Comparison of ENCODE assay signal across 21 cellular contexts in the genomic region with DNA sequence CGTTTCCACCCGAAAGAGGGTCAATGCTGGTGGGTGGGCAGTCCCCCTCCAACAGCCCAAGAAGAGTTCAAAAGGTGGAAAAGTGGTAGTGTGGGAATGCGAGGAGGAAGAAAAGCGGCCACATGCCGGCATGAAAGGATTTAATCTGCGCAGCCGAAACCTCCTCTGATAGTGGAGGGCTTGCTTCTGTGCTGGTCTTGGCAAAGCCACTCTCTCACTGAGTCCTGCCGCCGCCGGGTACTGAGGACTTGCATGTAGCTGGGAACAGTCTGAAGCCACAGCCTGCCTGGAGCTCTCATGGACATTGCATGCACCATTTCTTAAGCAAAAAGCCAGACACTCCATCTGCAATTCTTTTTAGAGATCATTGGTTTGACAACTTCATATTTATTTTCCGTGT.
DNase-seq lines count a peak whose midpoint lies in the region; ATAC-seq, FAIRE-seq and TF ChIP-seq lines count a peak whose summit lies in the region.
"Had no signal": no experiment of that assay in that cellular context is flagged by ENCODE, and none has a peak within 500 bp of the region (broad histone marks: within the 10 kb centered on the region; RNA-seq: fewer than 3 reads in every experiment).

No MANE protein-coding gene starts in this region.

- H3K27ac ChIP-seq in esophagus squamous epithelium (peak overlapping the region in 3 of 4 donors; percentile 25 to 64 (median 58)), tibial nerve (peak overlapping the region in 2 of 4 donors; percentile 23 to 68)
- H3K27ac ChIP-seq: thoracic aorta had no signal

- H3K36me3 Mint-ChIP-seq in nephron progenitor cell (ENCODE audit: low read depth) = no peaks in the 10 kb centered on the region
- H3K36me3 Mint-ChIP-seq in MCF 10A (ENCODE audit: insufficient read depth, unreplicated experiment) = no peaks in the 10 kb centered on the region
- H3K36me3 Mint-ChIP-seq: activated naive CD4-positive, alpha-beta T cell treated with anti-CD3 and anti-CD28 coated beads, Interleukin-2, amount 50 U/mL, for 72 hours had no signal

- H3K9me3 ChIP-seq in esophagus squamous epithelium (no peaks in the 10 kb centered on the region), tibial nerve (no peaks in the 10 kb centered on the region)
- H3K9me3 ChIP-seq: thoracic aorta had no signal

- H3K27ac Mint-ChIP-seq in nephron progenitor cell = no peak overlapping the region
- no peak overlapping the region for H3K27ac Mint-ChIP-seq in MCF 10A (ENCODE audit: low read depth, unreplicated experiment)
- H3K27ac Mint-ChIP-seq: activated CD4-positive, alpha-beta memory T cell treated with anti-CD3 and anti-CD28 coated beads, Interleukin-2, amount 10 ng/mL, durations not matched to agents 7 days and 5 days; activated naive CD4-positive, alpha-beta T cell treated with anti-CD3 and anti-CD28 coated beads, Interleukin-2, amount 50 U/mL, for 72 hours; activated T-cell treated with anti-CD3 and anti-CD28 coated beads, Interleukin-2, amount 50 U/mL, for 72 hours; CD4-positive, alpha-beta T cell had no signal

- H3K27me3 Mint-ChIP-seq in nephron progenitor cell (ENCODE audit: low read depth, poor library complexity) = peaks cover 78% of the 10 kb centered on the region
- H3K27me3 Mint-ChIP-seq in MCF 10A (ENCODE audit: insufficient read depth, unreplicated experiment) = no peaks in the 10 kb centered on the region

- H3K36me3 ChIP-seq in esophagus squamous epithelium (no peaks in the 10 kb centered on the region), tibial nerve (no peaks in the 10 kb centered on the region)
- H3K36me3 ChIP-seq: thoracic aorta had no signal

- POLR2A ChIA-PET in MCF 10A (lab: Yijun Ruan, JAX) = interaction anchor here (0.6 kb wide), 1 partner anchor 16 kb away, joined by 3 read pairs; no protein-coding TSS in a partner anchor

- H3K4me3 ChIP-seq in esophagus squamous epithelium (peak overlapping the region in 3 of 4 donors; percentile 3 to 43 (median 15)), tibial nerve (peak overlapping the region in 2 of 4 donors; percentile 18 to 21)
- H3K4me3 ChIP-seq: thoracic aorta had no signal

- intact Hi-C loops in Right ventricle myocardium superior (cut with DNase I) (no loop called here), Right ventricle myocardium inferior (cut with DNase I) (no loop called here), esophagus squamous epithelium (cut with DNase I) (no loop called here), MCF 10A (cut with micrococcal nuclease) (no loop called here)

- 10 to 12% methylated on average over 11 of the region's 11 CpGs for WGBS in esophagus squamous epithelium, 2 donors
- 12 to 16% methylated on average over 11 of the region's 11 CpGs for whole genome bisulfite sequencing in tibial nerve, 2 donors

- no TSS peak for BruUV-seq in MCF 10A (replicated peaks; lab: Mats Ljungman, UMichigan)

- no peak for TF ChIP-seq CTCF in esophagus squamous epithelium (IDR thresholded peaks at IDR 0.05)
- no peak for TF ChIP-seq CTCF in nephron progenitor cell (IDR thresholded peaks at IDR 0.05)
- TF ChIP-seq CTCF in MCF 10A (IDR thresholded peaks at IDR 0.05; ENCODE audit: unreplicated experiment) = no peak
- TF ChIP-seq CTCF in tibial nerve (IDR thresholded peaks at IDR 0.05) = no peak

- H3K4me1 Mint-ChIP-seq in nephron progenitor cell (peaks cover 5% of the 10 kb centered on the region), MCF 10A (ENCODE audit: insufficient read depth, unreplicated experiment) (no peaks in the 10 kb centered on the region)
- H3K4me1 Mint-ChIP-seq: activated CD4-positive, alpha-beta memory T cell treated with anti-CD3 and anti-CD28 coated beads, Interleukin-2, amount 10 ng/mL, durations not matched to agents 7 days and 5 days had no signal

- peaks cover 0 to 67% (median 0%) of the 10 kb centered on the region in 4 donors for H3K27me3 ChIP-seq in esophagus squamous epithelium
- peaks cover 0 to 7% of the 10 kb centered on the region in 2 donors for H3K27me3 ChIP-seq in tibial nerve

- CTCF ChIA-PET in MCF 10A (lab: Yijun Ruan, JAX) = no interaction called here

- no peak for DNase-seq in Right ventricle myocardium superior
- no peak for DNase-seq in Right ventricle myocardium inferior (ENCODE audit: missing footprints)
- no peak for DNase-seq in esophagus squamous epithelium (lab: John Stamatoyannopoulos, UW)
- peak; percentile 42 for DNase-seq in nephron progenitor cell
- no peak for DNase-seq in stimulated activated naive CD4-positive, alpha-beta T cell (lab: John Stamatoyannopoulos, UW)
- no peak for DNase-seq in GM12891 (ENCODE audit: insufficient read length, low spot score)
- no peak for DNase-seq in MCF 10A (ENCODE audit: unreplicated experiment)
- no peak for DNase-seq in tibial nerve (ENCODE audit: low spot score in 2 of 2)
- DNase-seq: activated CD4-positive, alpha-beta memory T cell treated with anti-CD3 and anti-CD28 coated beads, Interleukin-2, amount 10 ng/mL, durations not matched to agents 7 days and 5 days; activated T-cell treated with anti-CD3 and anti-CD28 coated beads, Interleukin-2, amount 50 U/mL, for 72 hours; CD4-positive, alpha-beta T cell; DMS79; NCI-H1417; small intestine; stimulated activated CD4-positive, alpha-beta T cell treated with anti-CD3 and anti-CD28 coated beads, Interleukin-4, amount 100 ng/mL, for 24 hours had no signal

- H3K4me3 Mint-ChIP-seq in nephron progenitor cell = peak overlapping the region; percentile 67
- H3K4me3 Mint-ChIP-seq in MCF 10A (ENCODE audit: unreplicated experiment) = no peak overlapping the region
- H3K4me3 Mint-ChIP-seq: activated CD4-positive, alpha-beta memory T cell treated with anti-CD3 and anti-CD28 coated beads, Interleukin-2, amount 10 ng/mL, durations not matched to agents 7 days and 5 days; activated T-cell treated with anti-CD3 and anti-CD28 coated beads, Interleukin-2, amount 50 U/mL, for 72 hours; CD4-positive, alpha-beta T cell had no signal

- no peak for TF ChIP-seq EP300 in tibial nerve (IDR thresholded peaks at IDR 0.05)

- H3K4me1 ChIP-seq in esophagus squamous epithelium = peaks cover 0 to 10% (median 0%) of the 10 kb centered on the region in 3 donors
- H3K4me1 ChIP-seq in tibial nerve = peaks cover 0 to 19% (median 3%) of the 10 kb centered on the region in 4 donors

- no peaks in the 10 kb centered on the region for H3K9me3 Mint-ChIP-seq in nephron progenitor cell
- peaks cover 32% of the 10 kb centered on the region for H3K9me3 Mint-ChIP-seq in MCF 10A (ENCODE audit: unreplicated experiment)
- H3K9me3 Mint-ChIP-seq: activated CD4-positive, alpha-beta memory T cell treated with anti-CD3 and anti-CD28 coated beads, Interleukin-2, amount 10 ng/mL, durations not matched to agents 7 days and 5 days; activated naive CD4-positive, alpha-beta T cell treated with anti-CD3 and anti-CD28 coated beads, Interleukin-2, amount 50 U/mL, for 72 hours; activated T-cell treated with anti-CD3 and anti-CD28 coated beads, Interleukin-2, amount 50 U/mL, for 72 hours; CD4-positive, alpha-beta T cell had no signal

- FAIRE-seq in GM12891 (lab: Jason Lieb, UNC) = no peak
- FAIRE-seq: HTR-8/SVneo, keratinocyte, RCC 7860, small intestine had no signal

- TF ChIP-seq POLR2A in esophagus squamous epithelium (IDR thresholded peaks at IDR 0.05) (no peak), GM12891 (IDR thresholded peaks at IDR 0.05; ENCODE audit: low read depth, low read length) (no peak), tibial nerve (IDR thresholded peaks at IDR 0.05) (no peak)

- ATAC-seq in Right ventricle myocardium superior (ENCODE audit: poor library complexity) = peak; percentile 76
- no peak for ATAC-seq in Right ventricle myocardium inferior
- ATAC-seq: activated naive CD4-positive, alpha-beta T cell treated with anti-CD3 and anti-CD28 coated beads, Interleukin-2, amount 50 U/mL, for 72 hours; activated T-cell treated with anti-CD3 and anti-CD28 coated beads, Interleukin-2, amount 50 U/mL, for 72 hours; esophagus mucosa had no signal

TF ChIP-seq in GM12891, 5 proteins besides CTCF, POLR2A, EP300 and RAD21:
- TF ChIP-seq TAF1 (IDR thresholded peaks at IDR 0.05; ENCODE audit: low read depth, low read length) (no peak), PAX5 (IDR thresholded peaks at IDR 0.05; ENCODE audit: insufficient read depth, low read length, severe bottlenecking) (no peak), POU2F2 (IDR thresholded peaks at IDR 0.05; ENCODE audit: low read depth, low read length) (no peak), SPI1 (IDR thresholded peaks at IDR 0.05; ENCODE audit: low read depth, low read length) (no peak), POLR2AphosphoS5 (IDR thresholded peaks at IDR 0.05; ENCODE audit: low read depth, low read length) (no peak)
TF ChIP-seq in GM12891: peak in this region for 0.
